In genomic region chr9:91746357-91746756, GRCh38 we compare ENCODE assay signal across 23 cellular contexts.
"Had no signal": no experiment of that assay in that cellular context is flagged by ENCODE, and none has a peak within 500 bp of the region (broad histone marks: within the 10 kb centered on the region; RNA-seq: fewer than 3 reads in every experiment).

No MANE protein-coding gene starts in this region.

- H3K36me3 ChIP-seq: esophagus muscularis mucosa, right lobe of liver, spleen, stomach, thoracic aorta, uterus had no signal

- ATAC-seq: effector memory CD8-positive, alpha-beta T cell; psoas muscle; right lobe of liver had no signal

- DNase-seq: cerebellar nuclear complex; effector memory CD8-positive, alpha-beta T cell; kidney; left cardiac atrium; mesendoderm; naive B cell; psoas muscle; retina; right lobe of liver; spleen; stimulated activated CD4-positive, alpha-beta T cell treated with anti-CD3 and anti-CD28 coated beads, Interleukin-15, amount 100 ng/mL, for 24 hours; stimulated activated CD4-positive, alpha-beta T cell treated with anti-CD3 and anti-CD28 coated beads, Interleukin-1b, Interleukin-23, amount 100 ng/mL, for 48 hours; stimulated activated CD4-positive, alpha-beta T cell treated with anti-CD3 and anti-CD28 coated beads, Interleukin-4, amount 100 ng/mL, for 24 hours; stimulated activated naive CD4-positive, alpha-beta T cell; stomach; substantia nigra; trophoblast cell had no signal

- H3K27ac ChIP-seq: epithelial cell of prostate, esophagus muscularis mucosa, foreskin keratinocyte, psoas muscle, right lobe of liver, stomach, thoracic aorta had no signal

- H3K27me3 ChIP-seq: esophagus muscularis mucosa, foreskin keratinocyte, right lobe of liver, stomach, uterus had no signal

- H3K4me3 ChIP-seq: esophagus muscularis mucosa, psoas muscle, right lobe of liver, spleen, stomach, thoracic aorta, uterus had no signal

- H3K9me3 ChIP-seq: esophagus muscularis mucosa, psoas muscle, right lobe of liver, spleen, stomach, thoracic aorta, uterus had no signal

- FAIRE-seq: colon, kidney had no signal

- H3K4me1 ChIP-seq: foreskin keratinocyte, psoas muscle, right lobe of liver, spleen had no signal
